12 cellular contexts compared by ENCODE assay signal in the genomic region with DNA sequence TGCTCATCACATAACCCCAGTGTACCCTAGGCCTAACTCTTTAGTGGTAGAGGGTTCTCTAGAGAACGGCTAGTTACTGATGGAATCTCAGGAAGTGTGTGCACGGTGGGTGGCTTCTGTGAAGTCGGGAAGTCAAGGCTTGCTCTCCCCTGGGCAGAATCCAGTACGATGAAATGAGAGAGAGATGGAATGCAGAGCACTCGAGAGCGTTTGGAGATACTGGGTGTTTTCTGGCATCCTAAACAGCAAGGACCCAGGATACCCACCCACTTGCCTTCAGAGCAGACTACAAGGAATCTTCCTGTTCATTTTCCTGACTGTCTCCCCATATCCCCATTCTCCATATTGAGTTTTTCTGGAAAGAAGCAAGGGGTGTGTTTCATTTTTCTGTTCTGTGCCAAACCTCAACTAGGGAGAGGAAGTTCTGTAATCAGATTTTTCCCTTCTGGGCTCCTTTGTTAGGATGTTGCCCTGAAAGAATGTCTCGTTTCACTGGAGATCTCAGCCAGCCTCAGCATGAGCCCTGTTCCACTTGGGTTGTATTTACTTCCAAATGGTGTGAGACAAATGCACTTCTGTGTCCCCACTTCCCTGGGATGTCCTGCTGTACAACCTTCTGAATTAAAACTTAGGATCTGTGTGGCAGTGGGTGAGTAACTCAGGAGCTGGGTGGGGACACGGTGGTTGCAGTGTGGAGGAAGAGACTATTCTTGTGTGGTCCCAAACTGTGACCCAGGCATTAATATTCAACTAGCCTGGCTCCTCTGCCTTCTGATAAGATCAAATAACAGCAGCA.
DNase-seq lines count a peak whose midpoint lies in the region; TF ChIP-seq lines count a peak whose summit lies in the region.
"Had no signal": no experiment of that assay in that cellular context is flagged by ENCODE, and none has a peak within 500 bp of the region (broad histone marks: within the 10 kb centered on the region; RNA-seq: fewer than 3 reads in every experiment).

No MANE protein-coding gene starts in this region.

- no peak overlapping the region for H3K9ac ChIP-seq in skeletal muscle satellite cell (ENCODE audit: low read depth, low read length)

- H3K9me3 ChIP-seq in left ventricle myocardium inferior (replicated peaks) (no peaks in the 10 kb centered on the region), skeletal muscle satellite cell (replicated peaks; ENCODE audit: low read length) (no peaks in the 10 kb centered on the region)

- intact Hi-C loops in left ventricle myocardium inferior (cut with micrococcal nuclease) (no loop called here), cardiac septum (cut with DNase I) (no loop called here)
- intact Hi-C loops in activated T-helper 1 cell treated with anti-CD3 and anti-CD28 coated beads, Interleukin-12 subunit alpha, Interleukin-12 subunit beta, Interleukin-2, Interleukin-4 antibody, amounts not matched to agents 30 ng/mL and 10 ng/mL and 1 ng/mL, durations not matched to agents 14 hours and 24 hours and 36 hours (cut with micrococcal nuclease) = loop anchor here (1.0 to 5.0 kb wide), 3 partner anchors 39 to 111 kb away; no protein-coding TSS in a partner anchor

- H3K9me3 Mint-ChIP-seq in activated T-helper 1 cell treated with anti-CD3 and anti-CD28 coated beads, Interleukin-12 subunit alpha, Interleukin-12 subunit beta, Interleukin-2, Interleukin-4 antibody, amounts not matched to agents 30 ng/mL and 10 ng/mL and 1 ng/mL, durations not matched to agents 14 hours and 24 hours and 36 hours = no peaks in the 10 kb centered on the region

- no peak overlapping the region for H3K27ac Mint-ChIP-seq in activated T-helper 1 cell treated with anti-CD3 and anti-CD28 coated beads, Interleukin-12 subunit alpha, Interleukin-12 subunit beta, Interleukin-2, Interleukin-4 antibody, amounts not matched to agents 30 ng/mL and 10 ng/mL and 1 ng/mL, durations not matched to agents 14 hours and 24 hours and 36 hours

- no peaks in the 10 kb centered on the region for H3K27me3 Mint-ChIP-seq in activated T-helper 1 cell treated with anti-CD3 and anti-CD28 coated beads, Interleukin-12 subunit alpha, Interleukin-12 subunit beta, Interleukin-2, Interleukin-4 antibody, amounts not matched to agents 30 ng/mL and 10 ng/mL and 1 ng/mL, durations not matched to agents 14 hours and 24 hours and 36 hours (ENCODE audit: insufficient read depth)

- TF ChIP-seq CTCF in left ventricle myocardium inferior (IDR thresholded peaks at IDR 0.05; ENCODE audit: borderline replicate concordance) (no peak), VCaP (conservative IDR thresholded peaks at IDR 0.05) (no peak)

- no peak overlapping the region for H3K4me3 ChIP-seq in left ventricle myocardium inferior
- no peak overlapping the region for H3K4me3 ChIP-seq in skeletal muscle satellite cell (ENCODE audit: low read length)
- H3K4me3 ChIP-seq: smooth muscle cell had no signal

- DNase-seq in left ventricle myocardium inferior (no peak), cardiac septum (ENCODE audit: low spot score) (no peak), foreskin melanocyte (peak; percentile 37), NCI-H1417 treated with DMSO at 0.1 percent for 48 hours (lab: John Stamatoyannopoulos, UW) (no peak), NCI-H446 treated with DMSO at 0.1 percent for 48 hours (lab: John Stamatoyannopoulos, UW) (no peak)
- no peak for DNase-seq in activated T-helper 1 cell treated with anti-CD3 and anti-CD28 coated beads, Interleukin-12 subunit alpha, Interleukin-12 subunit beta, Interleukin-2, Interleukin-4 antibody, amounts not matched to agents 30 ng/mL and 10 ng/mL and 1 ng/mL, durations not matched to agents 14 hours and 24 hours and 36 hours (ENCODE audit: low spot score)
- DNase-seq: AML-193, caudate nucleus, NCI-H146 had no signal

- no peak overlapping the region for H3K4me3 Mint-ChIP-seq in activated T-helper 1 cell treated with anti-CD3 and anti-CD28 coated beads, Interleukin-12 subunit alpha, Interleukin-12 subunit beta, Interleukin-2, Interleukin-4 antibody, amounts not matched to agents 30 ng/mL and 10 ng/mL and 1 ng/mL, durations not matched to agents 14 hours and 24 hours and 36 hours

- peaks cover 5% of the 10 kb centered on the region for H3K27me3 ChIP-seq in left ventricle myocardium inferior (ENCODE audit: low read depth)
- H3K27me3 ChIP-seq in skeletal muscle satellite cell (ENCODE audit: control insufficient read depth, insufficient read depth, low read length) = no peaks in the 10 kb centered on the region

- peak overlapping the region; percentile 53 for H3K27ac ChIP-seq in left ventricle myocardium inferior (replicated peaks)
- H3K27ac ChIP-seq in VCaP = peak overlapping the region; percentile 63

- H3K36me3 Mint-ChIP-seq in activated T-helper 1 cell treated with anti-CD3 and anti-CD28 coated beads, Interleukin-12 subunit alpha, Interleukin-12 subunit beta, Interleukin-2, Interleukin-4 antibody, amounts not matched to agents 30 ng/mL and 10 ng/mL and 1 ng/mL, durations not matched to agents 14 hours and 24 hours and 36 hours (ENCODE audit: low read depth) = no peaks in the 10 kb centered on the region

- peak overlapping the region; percentile 3 for H3K4me2 ChIP-seq in skeletal muscle satellite cell (ENCODE audit: low read length)
- H3K4me2 ChIP-seq: smooth muscle cell had no signal

- H3K36me3 ChIP-seq in left ventricle myocardium inferior = no peaks in the 10 kb centered on the region
- H3K36me3 ChIP-seq in skeletal muscle satellite cell (ENCODE audit: insufficient read depth, low read length) = no peaks in the 10 kb centered on the region

- peaks cover 50% of the 10 kb centered on the region for H3K4me1 ChIP-seq in left ventricle myocardium inferior
- H3K4me1 ChIP-seq in skeletal muscle satellite cell (ENCODE audit: control insufficient read depth, insufficient read depth, low read length) = peaks cover 14% of the 10 kb centered on the region

- H3K4me1 Mint-ChIP-seq in activated T-helper 1 cell treated with anti-CD3 and anti-CD28 coated beads, Interleukin-12 subunit alpha, Interleukin-12 subunit beta, Interleukin-2, Interleukin-4 antibody, amounts not matched to agents 30 ng/mL and 10 ng/mL and 1 ng/mL, durations not matched to agents 14 hours and 24 hours and 36 hours (ENCODE audit: low read depth) = peaks cover 43% of the 10 kb centered on the region
